Comparison of ENCODE assay signal across 21 cellular contexts in genomic region chr11:61675826-61676225, GRCh38. TPM values are rescaled to one million over a fixed set of nuclear protein-coding genes. Genes with fewer than 3 reads are reported as not detected.
DNase-seq lines count a peak whose midpoint lies in the region; ATAC-seq and TF ChIP-seq lines count a peak whose summit lies in the region.
"Had no signal": no experiment of that assay in that cellular context is flagged by ENCODE, and none has a peak within 500 bp of the region (broad histone marks: within the 10 kb centered on the region; RNA-seq: fewer than 3 reads in every experiment).

No MANE protein-coding gene starts in this region.

- H3K9me3 ChIP-seq in neural progenitor cell (ENCODE audit: low read depth), result no peaks in the 10 kb centered on the region
- H3K9me3 ChIP-seq: SJSA1 had no signal

- peaks cover 73% of the 10 kb centered on the region for H3K27me3 ChIP-seq in foreskin keratinocyte
- H3K27me3 ChIP-seq in neural progenitor cell, result peaks cover 4% of the 10 kb centered on the region

- DNase-seq in AG09309 (ENCODE audit: low read depth) (no peak), LHCN-M2 (ENCODE audit: low read depth) (peak; percentile 92), foreskin keratinocyte (no peak), neural progenitor cell (ENCODE audit: low spot score) (no peak), C1 segment of cervical spinal cord (lab: John Stamatoyannopoulos, UW) (no peak), midbrain (lab: John Stamatoyannopoulos, UW) (no peak)
- DNase-seq: 8988T; CD4-positive, alpha-beta memory T cell; DMS153; GF-D8; KBM-7; NCI-H1417; NCI-H187 treated with DMSO at 0.1 percent for 48 hours; NCI-H345; NCI-H524 treated with DMSO at 0.1 percent for 48 hours had no signal

- peaks cover 9% of the 10 kb centered on the region for H3F3A ChIP-seq in neural progenitor cell (ENCODE audit: low read depth)

- no peaks in the 10 kb centered on the region for H3K36me3 ChIP-seq in neural progenitor cell
- H3K36me3 ChIP-seq: SJSA1 had no signal

- H3K4me2 ChIP-seq in neural progenitor cell, result no peak overlapping the region
- H3K4me2 ChIP-seq: PC-9 had no signal

- no peaks in the 10 kb centered on the region for H3K9me3 Mint-ChIP-seq in neural progenitor cell
- H3K9me3 Mint-ChIP-seq: CD4-positive, alpha-beta memory T cell had no signal

- ATAC-seq in foreskin keratinocyte (peak; percentile 33), HG02938 (IDR thresholded peaks at IDR 0.05; ENCODE audit: unreplicated experiment) (no peak), HG02885 (IDR thresholded peaks at IDR 0.05; ENCODE audit: poor library complexity, unreplicated experiment) (no peak)

- no peak overlapping the region for H3K9ac ChIP-seq in neural progenitor cell

- H4K20me1 ChIP-seq in neural progenitor cell (ENCODE audit: low read depth), result no peaks in the 10 kb centered on the region

- no peaks in the 10 kb centered on the region for H3K79me2 ChIP-seq in neural progenitor cell (ENCODE audit: low read depth)

- H3K27ac Mint-ChIP-seq in neural progenitor cell, result peak overlapping the region; percentile 33
- H3K27ac Mint-ChIP-seq: B cell had no signal

- no peak overlapping the region for H2AFZ ChIP-seq in neural progenitor cell (replicated peaks)
- H2AFZ ChIP-seq: PC-9 had no signal

- H3K4me3 Mint-ChIP-seq in neural progenitor cell, result no peak overlapping the region
- H3K4me3 Mint-ChIP-seq: B cell; CD4-positive, alpha-beta memory T cell had no signal

- no peak overlapping the region for H3K27ac ChIP-seq in foreskin keratinocyte
- H3K27ac ChIP-seq in neural progenitor cell, result no peak overlapping the region
- H3K27ac ChIP-seq: PC-9, RWPE1, SJSA1 had no signal

- peaks cover 22% of the 10 kb centered on the region for H3K27me3 Mint-ChIP-seq in neural progenitor cell (ENCODE audit: insufficient read depth, low read depth)

- H3K4me1 ChIP-seq in foreskin keratinocyte (no peaks in the 10 kb centered on the region), neural progenitor cell (peaks cover 22% of the 10 kb centered on the region)

- H3K4me3 ChIP-seq in AG09309 (ENCODE audit: control insufficient read depth, low read depth, low read length), result no peak overlapping the region
- no peak overlapping the region for H3K4me3 ChIP-seq in neural progenitor cell
- H3K4me3 ChIP-seq: PC-9, SJSA1 had no signal

- peaks cover 18% of the 10 kb centered on the region for H3K4me1 Mint-ChIP-seq in neural progenitor cell

- peak; percentile 6 for TF ChIP-seq CTCF in AG09309 (IDR thresholded peaks at IDR 0.05; ENCODE audit: control insufficient read depth, insufficient read depth, low read depth, low read length, missing control alignments)
- no peak for TF ChIP-seq CTCF in foreskin keratinocyte (conservative IDR thresholded peaks at IDR 0.05)
- no peak for TF ChIP-seq CTCF in neural progenitor cell (IDR thresholded peaks at IDR 0.05)

- no peaks in the 10 kb centered on the region for H3K36me3 Mint-ChIP-seq in neural progenitor cell
- H3K36me3 Mint-ChIP-seq: CD4-positive, alpha-beta memory T cell had no signal

RNA-seq across cellular contexts. Expression of gene DAGLA, which starts 4.4 kb away (rescaled TPM):
- total RNA-seq in LHCN-M2 (2014; rRNA removed), result 3.8 and 4.0 TPM in 2 replicates
- polyA plus RNA-seq in LHCN-M2 (2012), result 1.7 TPM
- 0.18 and 0.24 TPM in 2 replicates for total RNA-seq in foreskin keratinocyte
- 0.10 and 0.11 TPM in 2 replicates for polyA plus RNA-seq in foreskin keratinocyte
- 1.1 and 4.6 TPM in 2 replicates for total RNA-seq in neural progenitor cell (ENCODE audit: low replicate concordance)
- total RNA-seq: B cell had no signal
